ENCODE assay signal across 8 cellular contexts in the genomic region with DNA sequence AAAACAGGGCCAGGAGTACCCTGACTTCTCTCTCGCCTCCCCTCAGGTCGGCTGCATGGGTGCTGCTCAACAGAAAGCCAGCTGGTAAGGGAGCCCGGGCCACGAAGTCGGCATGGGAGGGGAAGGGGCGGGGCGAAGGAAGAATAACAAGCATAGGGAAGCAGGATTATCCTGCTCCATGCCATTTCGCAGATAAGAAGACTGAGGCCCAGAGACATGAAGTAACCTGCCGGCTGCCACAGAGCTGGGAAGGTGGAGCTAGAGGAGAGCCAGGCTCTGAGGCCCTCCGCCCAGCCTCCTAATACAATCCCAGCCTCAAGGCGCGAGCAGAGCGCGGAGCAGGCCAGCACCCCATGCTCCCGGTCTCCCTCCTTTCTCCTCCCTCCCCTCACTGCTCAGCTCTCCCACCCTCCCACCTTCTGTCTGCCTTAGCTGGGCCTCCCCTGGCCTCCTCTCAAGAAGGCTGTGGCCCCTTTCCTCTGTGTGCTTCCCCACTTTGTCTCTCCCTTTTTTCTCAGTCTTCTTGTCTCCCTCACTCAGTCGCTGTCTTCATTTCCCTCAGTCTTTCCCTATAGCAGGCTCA. TPM values are rescaled to one million over a fixed set of nuclear protein-coding genes. Genes with fewer than 3 reads are reported as not detected.
DNase-seq lines count a peak whose midpoint lies in the region; ATAC-seq and TF ChIP-seq lines count a peak whose summit lies in the region.

No MANE protein-coding gene starts in this region.

- no peak for ATAC-seq in memory B cell (ENCODE audit: low read depth)

- H3K27me3 ChIP-seq in HUES48 (ENCODE audit: control insufficient read depth, insufficient read depth, low read length) (no peaks in the 10 kb centered on the region), mammary epithelial cell (ENCODE audit: insufficient read depth, low read length) (no peaks in the 10 kb centered on the region)

- in situ Hi-C loops in mammary epithelial cell (cut with MboI; ENCODE audit: low sequenced_read_pairs in 2 of 2) = no loop called here

- peak overlapping the region; percentile 46 for H3K4me3 ChIP-seq in HUES48 (ENCODE audit: low read depth, low read length)
- H3K4me3 ChIP-seq in mammary epithelial cell (replicated peaks in 1 of 3; ENCODE audit: insufficient read depth in 1 of 3, low read depth in 2 of 3, low read length in 3 of 3) = peak overlapping the region; percentile 25 to 40 (median 35)
- no peak overlapping the region for H3K4me3 ChIP-seq in urinary bladder (ENCODE audit: low read depth, low read length)

- H3K27ac Mint-ChIP-seq in memory B cell = peak overlapping the region; percentile 96

- H3K36me3 ChIP-seq in HUES48 (ENCODE audit: control insufficient read depth, insufficient read depth, low read length) (no peaks in the 10 kb centered on the region), mammary epithelial cell (ENCODE audit: insufficient read depth, low read length) (no peaks in the 10 kb centered on the region), urinary bladder (ENCODE audit: insufficient read depth) (no peaks in the 10 kb centered on the region)

- H3K9ac ChIP-seq in HUES48 (ENCODE audit: low read depth, low read length) (0 out of 2 replicates have a peak overlapping the region, but pooled peaks have one; percentile 1), mammary epithelial cell (ENCODE audit: insufficient read depth, low read length) (peak overlapping the region; percentile 34)

- TF ChIP-seq CTCF in mammary epithelial cell (conservative IDR thresholded peaks at IDR 0.05 in 1 of 2, IDR thresholded peaks at IDR 0.05 in 1 of 2; ENCODE audit: extremely low read depth in 1 of 2, insufficient read depth in 1 of 2, low read depth in 1 of 2, low read length in 2 of 2) = no peak

- H3K4me2 ChIP-seq in mammary epithelial cell (ENCODE audit: insufficient read depth, low read depth, low read length) = peak overlapping the region; percentile 86

- H3K9me3 Mint-ChIP-seq in memory B cell = no peaks in the 10 kb centered on the region

- CTCF ChIA-PET in mammary epithelial cell (lab: Charles Lee; ENCODE audit: low non-redundant PET) = no interaction called here

- peaks cover 24% of the 10 kb centered on the region for H3K4me1 ChIP-seq in HUES48 (ENCODE audit: control insufficient read depth, insufficient read depth, low read length)
- peaks cover 15% of the 10 kb centered on the region for H3K4me1 ChIP-seq in mammary epithelial cell (ENCODE audit: insufficient read depth, low read length)
- no peaks in the 10 kb centered on the region for H3K4me1 ChIP-seq in urinary bladder (ENCODE audit: insufficient read depth)

- WGBS in mammary epithelial cell (ENCODE audit: low coverage, missing lambda C conversion rate) = 39% methylated on average over 5 of the region's 16 CpGs
- 14% methylated on average over 16 of the region's 16 CpGs for WGBS in urinary bladder

- dilution Hi-C loops in mammary epithelial cell (cut with HindIII; ENCODE audit: low sequenced_read_pairs) = no loop called here

- intact Hi-C loops in mammary epithelial cell (cut with micrococcal nuclease) = no loop called here

- H3K79me2 ChIP-seq in mammary epithelial cell (ENCODE audit: insufficient read depth, low read length) = no peaks in the 10 kb centered on the region

- BruUV-seq in mammary epithelial cell (replicated peaks; lab: Mats Ljungman, UMichigan) = no TSS peak

- no peaks in the 10 kb centered on the region for H4K20me1 ChIP-seq in mammary epithelial cell (ENCODE audit: insufficient read depth, low read length)

- H3K4me3 Mint-ChIP-seq in memory B cell = peak overlapping the region; percentile 70

- H3K9me3 ChIP-seq in HUES48 (ENCODE audit: control insufficient read depth, insufficient read depth, low read length) (no peaks in the 10 kb centered on the region), mammary epithelial cell (replicated peaks; ENCODE audit: insufficient read depth, low read length) (no peaks in the 10 kb centered on the region)

- DNase-seq in NCI-H146 (lab: John Stamatoyannopoulos, UW) = peak; percentile 55
- no peak for DNase-seq in NCI-H146 treated with DMSO at 0.1 percent for 48 hours (lab: John Stamatoyannopoulos, UW; ENCODE audit: unreplicated experiment)
- no peak for DNase-seq in mammary epithelial cell
- DNase-seq in memory B cell (ENCODE audit: low spot score in 2 of 2) = no peak
- DNase-seq in H4 (ENCODE audit: low spot score) = no peak
- DNase-seq in GM19240 (ENCODE audit: insufficient read length, low spot score) = no peak

- H3K27ac ChIP-seq in HUES48 (ENCODE audit: low read depth, low read length) = peak overlapping the region; percentile 71
- H3K27ac ChIP-seq in mammary epithelial cell (ENCODE audit: insufficient read depth, low read depth, low read length) = peak overlapping the region; percentile 41
- peak overlapping the region; percentile 71 for H3K27ac ChIP-seq in urinary bladder (ENCODE audit: low read depth)

- peak overlapping the region; percentile 98 for H2AFZ ChIP-seq in mammary epithelial cell (ENCODE audit: low read depth, low read length)

- H3K27me3 Mint-ChIP-seq in memory B cell = no peaks in the 10 kb centered on the region

- H3K36me3 Mint-ChIP-seq in memory B cell = no peaks in the 10 kb centered on the region

- peaks cover 20% of the 10 kb centered on the region for H3K4me1 Mint-ChIP-seq in memory B cell

RNA-seq across cellular contexts. Expression of a gene that starts 13.2 kb away (rescaled TPM):
- total RNA-seq in mammary epithelial cell (100 to 1,000 TPM in 1 of 2 donors, 10 to 100 TPM in 1; 21.2 to 314 TPM), urinary bladder (12.4 TPM)
- polyA plus RNA-seq in mammary epithelial cell (151 TPM), urinary bladder (23.6 TPM)
- 338 TPM for polyA minus RNA-seq in mammary epithelial cell
- 117 and 122 TPM in 2 replicates for total RNA-seq in H4 (2014; rRNA removed; shearing (Covaris generic))

RNA-seq across cellular contexts. Expression of a gene that starts 25.3 kb away (rescaled TPM):
- 10 to 100 TPM; 20.3 to 40.6 TPM for total RNA-seq in mammary epithelial cell
- polyA plus RNA-seq in mammary epithelial cell = 48.6 TPM
- polyA minus RNA-seq in mammary epithelial cell = 29.8 TPM
- 4.2 TPM for total RNA-seq in urinary bladder
- 44.9 TPM for polyA plus RNA-seq in urinary bladder
- 46.4 and 61.4 TPM in 2 replicates for total RNA-seq in H4 (2014; rRNA removed; shearing (Covaris generic))
